In genomic region chr2:199910338-199911051, GRCh38 we compare ENCODE assay signal across 8 cellular contexts. TPM values are rescaled to one million over a fixed set of nuclear protein-coding genes. Genes with fewer than 3 reads are reported as not detected.
A peak's percentile ranks its signal among the peaks of the same experiment; 100 is the strongest.
DNase-seq lines count a peak whose midpoint lies in the region; ATAC-seq and TF ChIP-seq lines count a peak whose summit lies in the region.

No MANE protein-coding gene starts in this region.

- H3K9me3 ChIP-seq in muscle layer of colon (ENCODE audit: low read length) = no peaks in the 10 kb centered on the region

- peaks cover 41% of the 10 kb centered on the region for H3K4me1 Mint-ChIP-seq in brain

- no peaks in the 10 kb centered on the region for H3K27me3 ChIP-seq in HL-60 (ENCODE audit: insufficient read depth, poor library complexity, severe bottlenecking)
- no peaks in the 10 kb centered on the region for H3K27me3 ChIP-seq in muscle layer of colon (ENCODE audit: control insufficient read depth in 1 of 2, insufficient read depth in 2 of 2, low read length in 2 of 2)

- no peak for DNase-seq in AG09309 (ENCODE audit: low read depth)
- DNase-seq in HL-60 (ENCODE audit: low read depth in 1 of 2, low spot score in 1 of 2) = peak in 1 of 2 experiments; percentile 2
- DNase-seq in NCI-H510A (lab: John Stamatoyannopoulos, UW) = no peak
- no peak for DNase-seq in NCI-H1436 (lab: John Stamatoyannopoulos, UW)
- no peak for DNase-seq in EL

- peaks cover 10% of the 10 kb centered on the region for H3K27me3 Mint-ChIP-seq in brain

- peak overlapping the region; percentile 97 to 99 (median 97) for H3K4me3 Mint-ChIP-seq in brain

- H3K9ac ChIP-seq in muscle layer of colon (ENCODE audit: low read length) = no peak overlapping the region

- H3K36me3 Mint-ChIP-seq in brain = peaks cover 21% of the 10 kb centered on the region

- TF ChIP-seq CTCF in AG09309 (IDR thresholded peaks at IDR 0.05; ENCODE audit: control insufficient read depth, insufficient read depth, low read depth, low read length, missing control alignments) = no peak
- TF ChIP-seq CTCF in HL-60 (IDR thresholded peaks at IDR 0.05; ENCODE audit: insufficient read depth, low read length) = no peak
- no peak for TF ChIP-seq CTCF in brain (conservative IDR thresholded peaks at IDR 0.05)

- H3K4me1 ChIP-seq in muscle layer of colon (ENCODE audit: insufficient read depth, low read length) = peaks cover 17% of the 10 kb centered on the region

- H3K4me3 ChIP-seq in AG09309 (ENCODE audit: control insufficient read depth, low read depth, low read length) (peak overlapping the region; percentile 30), HL-60 (replicated peaks; ENCODE audit: insufficient read depth, low read length) (peak overlapping the region; percentile 29), muscle layer of colon (ENCODE audit: low read depth in 1 of 2, low read length in 2 of 2) (peak overlapping the region; percentile 88 to 98)

- peak overlapping the region; percentile 86 for H3K27ac ChIP-seq in HL-60 (replicated peaks)
- no peak overlapping the region for H3K27ac ChIP-seq in muscle layer of colon (ENCODE audit: low read depth, low read length)

- H3K9me3 Mint-ChIP-seq in brain = no peaks in the 10 kb centered on the region

- no peak for ATAC-seq in HG02798 (IDR thresholded peaks at IDR 0.05; ENCODE audit: poor library complexity, unreplicated experiment)

- H3K36me3 ChIP-seq in muscle layer of colon (ENCODE audit: insufficient read depth, low read length) = no peaks in the 10 kb centered on the region

- peak overlapping the region in 4 of 5 experiments; percentile 96 to 99 (median 98) for H3K27ac Mint-ChIP-seq in brain

RNA-seq across cellular contexts. Expression of gene C2orf69, which starts 0.6 kb away (rescaled TPM):
- 4.0 TPM for polyA plus RNA-seq in brain (ENCODE audit: insufficient read depth, low read depth, low replicate concordance)

RNA-seq across cellular contexts. Expression of gene TYW5, which starts 44.8 kb away (rescaled TPM):
- polyA plus RNA-seq in brain (ENCODE audit: insufficient read depth, low read depth, low replicate concordance) = 1.2 TPM

RNA-seq across cellular contexts. Expression of gene MAIP1, which starts 44.9 kb away (rescaled TPM):
- polyA plus RNA-seq in brain (ENCODE audit: insufficient read depth, low read depth, low replicate concordance) = 15.8 TPM

RNA-seq across cellular contexts. Expression of gene FTCDNL1, which starts 59.5 kb away (rescaled TPM):
- 0.58 TPM for polyA plus RNA-seq in brain (ENCODE audit: insufficient read depth, low read depth, low replicate concordance)

Comparison
In these comparisons a context has a peak if more than half of its experiments do, and no peak if none do; other contexts are left out.
1. H3K4me3 ChIP-seq: peak in every context shown above with its lines; median percentile 93 in muscle layer of colon; 30 in AG09309; 29 in HL-60.